In genomic region chr1:6586404-6586816, GRCh38 we compare ENCODE assay signal across 1 cellular context.
TF ChIP-seq lines count a peak whose summit lies in the region.

No MANE protein-coding gene starts in this region.

TF ChIP-seq in H1, 55 proteins besides CTCF, POLR2A, EP300 and RAD21:
- TF ChIP-seq CHD2 (IDR thresholded peaks at IDR 0.05; ENCODE audit: low read length) (no peak), SP2 (IDR thresholded peaks at IDR 0.05; ENCODE audit: low read length) (no peak), GTF2F1 (IDR thresholded peaks at IDR 0.05; ENCODE audit: borderline replicate concordance, low read depth, low read length) (no peak), CTBP2 (IDR thresholded peaks at IDR 0.05; ENCODE audit: borderline replicate concordance, insufficient read depth, insufficient read length, low read length) (no peak), JUN (IDR thresholded peaks at IDR 0.05; ENCODE audit: low read depth, low read length) (no peak), EGR1 (IDR thresholded peaks at IDR 0.05; ENCODE audit: borderline replicate concordance, low read depth, low read length) (no peak), CBX5 (IDR thresholded peaks at IDR 0.05; ENCODE audit: low read depth, low read length) (no peak)
